In the genomic region with DNA sequence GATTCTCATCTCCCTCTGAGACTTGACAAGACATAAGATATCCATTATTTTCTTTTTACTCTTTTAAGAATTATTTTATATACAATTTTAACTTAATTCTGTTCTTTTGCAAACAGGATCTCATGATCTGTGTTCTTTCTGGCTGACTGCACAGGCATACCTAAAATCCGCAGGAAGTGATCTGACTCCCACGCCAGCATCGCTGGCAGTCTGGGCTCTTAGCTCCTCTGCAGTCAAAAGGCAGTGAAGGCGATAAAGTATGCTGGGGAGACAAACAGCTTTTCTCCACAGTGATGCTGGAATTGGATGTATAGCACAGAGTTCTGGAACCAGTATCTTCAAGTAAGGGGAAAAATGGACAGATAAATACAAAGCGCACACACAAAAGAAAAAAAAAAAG, we compare ENCODE assay signal across 20 cellular contexts.
"Had no signal": no experiment of that assay in that cellular context is flagged by ENCODE, and none has a peak within 500 bp of the region (broad histone marks: within the 10 kb centered on the region; RNA-seq: fewer than 3 reads in every experiment).

No MANE protein-coding gene starts in this region.

- ATAC-seq: K562 had no signal

- H3K4me3 ChIP-seq: K562, SJSA1 had no signal

- DNase-seq: Kasumi-1, MM.1S, NCI-H1092 treated with DMSO at 0.1 percent for 48 hours, NCI-H1436, NCI-H187, NCI-H2029, NCI-H2081 treated with DMSO at 0.1 percent for 48 hours, NCI-H2171, NCI-H226, NCI-H446, NCI-H510A, NCI-H524 treated with DMSO at 0.1 percent for 48 hours, NCI-H69, NCI-H774, Right ventricle myocardium superior, RPMI8226, SIG-M5, SK-N-SH had no signal
